9 cellular contexts compared by ENCODE assay signal in the genomic region with DNA sequence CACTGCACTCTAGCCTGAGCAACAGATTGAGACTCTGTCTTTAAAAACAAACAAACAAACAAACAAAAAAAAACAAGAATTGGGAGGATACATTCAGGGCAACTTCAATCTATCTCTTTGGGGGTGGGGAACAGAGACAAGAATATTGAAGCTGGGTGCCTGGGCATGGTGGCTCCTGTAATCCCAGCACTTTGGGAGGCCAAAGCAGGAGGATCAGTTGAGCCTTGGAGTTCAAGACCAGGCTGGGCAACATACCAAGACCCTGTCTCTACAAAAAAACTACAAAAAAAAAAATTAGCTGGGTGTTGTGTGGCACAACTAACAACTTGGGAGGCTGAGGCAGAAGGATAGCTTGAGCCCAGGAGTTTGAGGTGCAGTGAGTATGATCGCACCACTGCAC. TPM values are rescaled to one million over a fixed set of nuclear protein-coding genes. Genes with fewer than 3 reads are reported as not detected.
A peak's percentile ranks its signal among the peaks of the same experiment; 100 is the strongest.
DNase-seq lines count a peak whose midpoint lies in the region; ATAC-seq, FAIRE-seq and TF ChIP-seq lines count a peak whose summit lies in the region.
"Had no signal": no experiment of that assay in that cellular context is flagged by ENCODE, and none has a peak within 500 bp of the region (broad histone marks: within the 10 kb centered on the region; RNA-seq: fewer than 3 reads in every experiment).

No MANE protein-coding gene starts in this region.

- POLR2A ChIA-PET in K562 (lab: Yijun Ruan, JAX) = interaction anchor here (0.6 to 1.7 kb wide), 4 partner anchors 12 to 51 kb away, joined by 4 to 7 read pairs (median 5); partner anchors contain the start of gene NSD2

- no peak for TF ChIP-seq EP300 in K562 (IDR thresholded peaks at IDR 0.05; ENCODE audit: low read length)

- peaks cover 7% of the 10 kb centered on the region for H3K4me1 ChIP-seq in right cardiac atrium (ENCODE audit: control insufficient read depth, insufficient read depth, low read length)
- H3K4me1 ChIP-seq in K562 (replicated peaks in 1 of 2; ENCODE audit: control insufficient read depth in 2 of 2, insufficient read depth in 2 of 2, low read length in 2 of 2) = peaks cover 40 to 70% of the 10 kb centered on the region in 2 experiments
- no peaks in the 10 kb centered on the region for H3K4me1 ChIP-seq in mesodermal cell (ENCODE audit: control insufficient read depth, insufficient read depth, low read length, poor library complexity, severe bottlenecking)

- intact Hi-C loops in right cardiac atrium (cut with DNase I) (no loop called here), Right ventricle myocardium inferior (cut with DNase I) (no loop called here), K562 (cut with micrococcal nuclease) (no loop called here)

- ATAC-seq in right cardiac atrium (no peak), Right ventricle myocardium inferior (no peak), K562 (no peak), HG03196 (IDR thresholded peaks at IDR 0.05; ENCODE audit: unreplicated experiment) (no peak), GM21825 (IDR thresholded peaks at IDR 0.05; ENCODE audit: unreplicated experiment) (no peak)

- in situ Hi-C loops in K562 (cut with MboI) = no loop called here

- no peak for TF ChIP-seq CTCF in K562 (IDR thresholded peaks at IDR 0.05 in 2 of 3, conservative IDR thresholded peaks at IDR 0.05 in 1 of 3; ENCODE audit: insufficient read depth in 2 of 3, low read depth in 1 of 3, low read length in 3 of 3)

- H3K79me2 ChIP-seq in K562 (ENCODE audit: control insufficient read depth, insufficient read depth, low read length) = peaks cover 83% of the 10 kb centered on the region

- TF ChIP-seq RAD21 in K562 (CRISPR knock-in tag; conservative IDR thresholded peaks at IDR 0.05 in 1 of 2, IDR thresholded peaks at IDR 0.05 in 1 of 2) = no peak

- TF ChIP-seq POLR2A in K562 (conservative IDR thresholded peaks at IDR 0.05) = no peak

- H3K4me3 ChIP-seq in right cardiac atrium (ENCODE audit: low read length) (peak overlapping the region; percentile 58), K562 (peak overlapping the region; percentile 94), mesodermal cell (ENCODE audit: extremely low read depth, insufficient read depth, low read length, poor library complexity, severe bottlenecking) (peak overlapping the region; percentile 75)

- H3K36me3 ChIP-seq in K562 (ENCODE audit: control insufficient read depth, insufficient read depth, low read length) = peaks cover 32% of the 10 kb centered on the region
- H3K36me3 ChIP-seq in mesodermal cell (ENCODE audit: control insufficient read depth, insufficient read depth, low read length) = peaks cover 17% of the 10 kb centered on the region

- H3K9ac ChIP-seq in K562 (ENCODE audit: insufficient read depth in 1 of 2, low read depth in 2 of 2, low read length in 2 of 2) = peak overlapping the region; percentile 86 to 100

- peaks cover 11% of the 10 kb centered on the region for H3K9me1 ChIP-seq in K562 (ENCODE audit: control insufficient read depth, insufficient read depth, low read length)

- DNase-seq in right cardiac atrium (no peak), Right ventricle myocardium inferior (ENCODE audit: missing footprints) (no peak), K562 (ENCODE audit: extremely low read depth in 1 of 4, low spot score in 3 of 4) (no peak), DMS79 treated with DMSO at 0.1 percent for 48 hours (lab: John Stamatoyannopoulos, UW) (no peak)
- no peak for DNase-seq in activated CD4-positive, CD25-positive, alpha-beta regulatory T cell (lab: John Stamatoyannopoulos, UW)

- peak overlapping the region; percentile 29 for H3K27ac ChIP-seq in right cardiac atrium (ENCODE audit: low read length)
- H3K27ac ChIP-seq in K562 (ENCODE audit: extremely low read depth, low read depth, low read length) = peak overlapping the region; percentile 84
- H3K27ac ChIP-seq in mesodermal cell (ENCODE audit: low read depth, low read length, severe bottlenecking) = no peak overlapping the region

- 69% methylated on average over 1 of the region's 1 CpG for WGBS in right cardiac atrium
- 0% methylated on average over 1 of the region's 1 CpG for WGBS in K562 (ENCODE audit: insufficient coverage, low coverage, missing lambda C conversion rate)
- WGBS in mesodermal cell (ENCODE audit: insufficient coverage in 2 of 2), 2 experiments = no CpG with 5 or more reads among the region's 1 CpG

- peak overlapping the region; percentile 91 for H3K4me2 ChIP-seq in K562 (ENCODE audit: insufficient read depth, low read length)

- BruUV-seq in K562 (replicated peaks; lab: Mats Ljungman, UMichigan) = TSS peak; percentile 52

- H3K27me3 ChIP-seq in right cardiac atrium (ENCODE audit: control insufficient read depth, insufficient read depth) (no peaks in the 10 kb centered on the region), K562 (ENCODE audit: control insufficient read depth in 2 of 2, insufficient read depth in 2 of 2, low read length in 2 of 2) (no peaks in the 10 kb centered on the region)

- H3K9me3 ChIP-seq in right cardiac atrium (ENCODE audit: control insufficient read depth, low read length) (no peaks in the 10 kb centered on the region), K562 (replicated peaks; ENCODE audit: control insufficient read depth, insufficient read depth, low read depth, low read length) (no peaks in the 10 kb centered on the region), mesodermal cell (ENCODE audit: control insufficient read depth, low read length) (no peaks in the 10 kb centered on the region)

- no peak for FAIRE-seq in K562 (lab: Jason Lieb, UNC)
- FAIRE-seq: islet of Langerhans had no signal

- H2AFZ ChIP-seq in K562 (ENCODE audit: low read depth, low read length) = no peak overlapping the region

- H4K20me1 ChIP-seq in K562 (replicated peaks; ENCODE audit: control insufficient read depth, insufficient read depth, low read length) = peaks cover 27% of the 10 kb centered on the region

- CTCF ChIA-PET in K562 (lab: Yijun Ruan, JAX; ENCODE audit: low intra/inter-chr PET ratio) = interaction anchor here (0.6 to 0.7 kb wide), 2 partner anchors 146 to 387 kb away, joined by 3 to 5 read pairs; partner anchors contain the start of genes HAUS3 and POLN

TF ChIP-seq in K562, 482 proteins besides CTCF, POLR2A, EP300 and RAD21 (continues in another document):
- TF ChIP-seq HDGF (IDR thresholded peaks at IDR 0.05) (no peak), DLX4 (CRISPR knock-in tag; IDR thresholded peaks at IDR 0.05) (no peak), RBM39 (optimal IDR thresholded peaks at IDR 0.05; ENCODE audit: low read depth, low read length) (no peak), FOXM1 (IDR thresholded peaks at IDR 0.05; ENCODE audit: low read depth) (no peak), FOXM1 (CRISPR knock-in tag; IDR thresholded peaks at IDR 0.05; ENCODE audit: low read depth) (no peak)

RNA-seq across cellular contexts. Expression of gene LETM1, which starts 1.2 kb away (rescaled TPM):
- 10 to 100 TPM; 36.2 to 41.7 (median 38.4) TPM for total RNA-seq in right cardiac atrium
- 19.3 TPM for polyA plus RNA-seq in right cardiac atrium
- total RNA-seq in Right ventricle myocardium inferior = 39.8 TPM
- total RNA-seq in K562 (2011; cell fraction: chromatin; rRNA removed; ENCODE audit: low replicate concordance) = 127 and 320 TPM in 2 replicates
- 226 and 230 TPM in 2 replicates for total RNA-seq in K562 (2011; cell fraction: nucleolus; rRNA removed)
- total RNA-seq in K562 (2011; cell fraction: nucleoplasm; rRNA removed) = 127 and 144 TPM in 2 replicates
- 99.1 and 118 TPM in 2 replicates for total RNA-seq in K562 (2014; rRNA removed)
- 26.9 and 33.1 TPM in 2 replicates for total RNA-seq in K562 (2014; rRNA removed; fragmentation: Illumina TruSeq; extraction: Trizol)
- total RNA-seq in K562 (2015; rRNA removed; fragmentation: Illumina TruSeq; extraction: Trizol) = 48.3 and 49.6 TPM in 2 replicates
- total RNA-seq in K562 (2021) = 105 and 109 TPM in 2 replicates
- polyA plus RNA-seq in K562 (2011; rRNA removed) = 28.3 and 38.6 TPM in 2 replicates
- polyA plus RNA-seq in K562 (2011; cell fraction: cytosol; rRNA removed) = 25.3 and 48.8 TPM in 2 replicates
- polyA plus RNA-seq in K562 (2011; cell fraction: nucleus; rRNA removed) = 122 and 226 TPM in 2 replicates
- polyA plus RNA-seq in K562 (2012) = 34.0 and 53.2 TPM in 2 replicates
- polyA plus RNA-seq in K562 (2014; fragmentation: Illumina TruSeq; extraction: Trizol) = 35.0 and 44.2 TPM in 2 replicates
- polyA plus RNA-seq in K562 (2014; fragmentation: Nextera tagmentation; extraction: Ambion mirVana) = 1 to 10 TPM; 3.9 to 5.6 TPM
- polyA plus RNA-seq in K562 (2014; rRNA removed) = 67.7 and 72.0 TPM in 2 replicates
- 43.8 and 47.1 TPM in 2 replicates for polyA minus RNA-seq in K562 (2011; rRNA and poly(A)+ RNA removed)
- 67.2 and 76.8 TPM in 2 replicates for polyA minus RNA-seq in K562 (2011; cell fraction: cytosol; rRNA and poly(A)+ RNA removed)
- polyA minus RNA-seq in K562 (2011; cell fraction: nucleus; rRNA and poly(A)+ RNA removed) = 76.1 and 82.1 TPM in 2 replicates
- 19.3 TPM for polyA plus RNA-seq in mesodermal cell (2013, experiment 1 of 2)
- 18.9 TPM for polyA plus RNA-seq in mesodermal cell (2013, experiment 2 of 2)

RNA-seq across cellular contexts. Expression of gene NSD2, which starts 16.4 kb away (rescaled TPM):
- total RNA-seq in right cardiac atrium (10 to 100 TPM; 44.4 to 52.0 (median 46.6) TPM), Right ventricle myocardium inferior (37.0 TPM), K562 (2014; rRNA removed) (51.8 and 60.7 TPM in 2 replicates), K562 (2014; rRNA removed; fragmentation: Illumina TruSeq; extraction: Trizol) (76.3 and 81.4 TPM in 2 replicates), K562 (2015; rRNA removed; fragmentation: Illumina TruSeq; extraction: Trizol) (55.7 and 58.8 TPM in 2 replicates), K562 (2021) (112 and 126 TPM in 2 replicates)
- polyA plus RNA-seq in right cardiac atrium (10.8 TPM), K562 (2011; rRNA removed) (48.5 and 59.2 TPM in 2 replicates), K562 (2014; fragmentation: Illumina TruSeq; extraction: Trizol) (62.7 and 74.1 TPM in 2 replicates), K562 (2014; fragmentation: Nextera tagmentation; extraction: Ambion mirVana) (1 to 10 TPM; 6.4 to 9.7 TPM), K562 (2014; rRNA removed) (53.5 and 58.5 TPM in 2 replicates)
- total RNA-seq in K562 (2011; cell fraction: chromatin; rRNA removed; ENCODE audit: low replicate concordance) = 289 and 389 TPM in 2 replicates
- total RNA-seq in K562 (2011; cell fraction: nucleolus; rRNA removed) = 139 and 156 TPM in 2 replicates
- total RNA-seq in K562 (2011; cell fraction: nucleoplasm; rRNA removed) = 199 and 236 TPM in 2 replicates
- polyA plus RNA-seq in K562 (2011; cell fraction: cytosol; rRNA removed) = 29.9 and 35.2 TPM in 2 replicates
- 134 and 155 TPM in 2 replicates for polyA plus RNA-seq in K562 (2011; cell fraction: nucleus; rRNA removed)
- 52.3 and 53.7 TPM in 2 replicates for polyA plus RNA-seq in K562 (2012)
- 106 and 124 TPM in 2 replicates for polyA minus RNA-seq in K562 (2011; rRNA and poly(A)+ RNA removed)
- polyA minus RNA-seq in K562 (2011; cell fraction: cytosol; rRNA and poly(A)+ RNA removed) = 58.0 and 70.8 TPM in 2 replicates
- polyA minus RNA-seq in K562 (2011; cell fraction: nucleus; rRNA and poly(A)+ RNA removed) = 57.1 and 96.7 TPM in 2 replicates
- 72.4 TPM for polyA plus RNA-seq in mesodermal cell (2013, experiment 1 of 2)
- polyA plus RNA-seq in mesodermal cell (2013, experiment 2 of 2) = 67.5 TPM
